Comparison of ENCODE assay signal across 1 cellular context in genomic region chr2:39121523-39122063, GRCh38.
TF ChIP-seq lines count a peak whose summit lies in the region.

No MANE protein-coding gene starts in this region.

TF ChIP-seq in H1, 55 proteins besides CTCF, POLR2A, EP300 and RAD21 (continued from another document):
- TF ChIP-seq CEBPB (IDR thresholded peaks at IDR 0.05; ENCODE audit: low read depth, low read length) = no peak
